Comparison of ENCODE assay signal across 22 cellular contexts in genomic region chr14:72682188-72682587, GRCh38.
A peak's percentile ranks its signal among the peaks of the same experiment; 100 is the strongest.
DNase-seq lines count a peak whose midpoint lies in the region; ATAC-seq and TF ChIP-seq lines count a peak whose summit lies in the region.
"Had no signal": no experiment of that assay in that cellular context is flagged by ENCODE, and none has a peak within 500 bp of the region (broad histone marks: within the 10 kb centered on the region; RNA-seq: fewer than 3 reads in every experiment).

No MANE protein-coding gene starts in this region.

- H3K4me3 Mint-ChIP-seq in osteocyte (ENCODE audit: unreplicated experiment), result no peak overlapping the region
- H3K4me3 Mint-ChIP-seq: activated CD4-positive, alpha-beta T cell treated with anti-CD3 and anti-CD28 coated beads, Interleukin-2, amount 10 ng/mL, durations not matched to agents 24 days and 14 days; activated naive CD8-positive, alpha-beta T cell treated with anti-CD3 and anti-CD28 coated beads, Interleukin-2, amount 50 U/mL, for 24 hours; activated T-helper 17 cell treated with anti-CD3 and anti-CD28 coated beads, Interleukin-2, amount 50 U/mL, for 72 hours; stimulated activated effector memory CD8-positive, alpha-beta T cell treated with anti-CD3 and anti-CD28 coated beads, Interleukin-12 subunit alpha, Interleukin-12 subunit beta, amount 100 ng/mL, for 72 hours had no signal

- TF ChIP-seq CTCF in osteocyte (IDR thresholded peaks at IDR 0.05), result no peak

- ATAC-seq in GM19023 (IDR thresholded peaks at IDR 0.05; ENCODE audit: unreplicated experiment), result no peak
- ATAC-seq in GM18867 (IDR thresholded peaks at IDR 0.05; ENCODE audit: unreplicated experiment), result no peak
- ATAC-seq: activated naive CD8-positive, alpha-beta T cell treated with anti-CD3 and anti-CD28 coated beads, Interleukin-2, amount 50 U/mL, for 24 hours; activated T-helper 17 cell treated with anti-CD3 and anti-CD28 coated beads, Interleukin-2, amount 50 U/mL, for 72 hours; esophagus mucosa; GM12878; heart left ventricle; Right ventricle myocardium inferior; stimulated activated effector memory CD8-positive, alpha-beta T cell treated with anti-CD3 and anti-CD28 coated beads, Interleukin-12 subunit alpha, Interleukin-12 subunit beta, amount 100 ng/mL, for 72 hours had no signal

- H3K9me3 Mint-ChIP-seq in osteocyte (ENCODE audit: unreplicated experiment), result no peaks in the 10 kb centered on the region
- H3K9me3 Mint-ChIP-seq: activated CD4-positive, alpha-beta T cell treated with anti-CD3 and anti-CD28 coated beads, Interleukin-2, amount 10 ng/mL, durations not matched to agents 24 days and 14 days; activated naive CD8-positive, alpha-beta T cell treated with anti-CD3 and anti-CD28 coated beads, Interleukin-2, amount 50 U/mL, for 24 hours; activated T-helper 17 cell treated with anti-CD3 and anti-CD28 coated beads, Interleukin-2, amount 50 U/mL, for 72 hours; stimulated activated effector memory CD8-positive, alpha-beta T cell treated with anti-CD3 and anti-CD28 coated beads, Interleukin-12 subunit alpha, Interleukin-12 subunit beta, amount 100 ng/mL, for 72 hours had no signal

- no peaks in the 10 kb centered on the region for H3K36me3 Mint-ChIP-seq in osteocyte (ENCODE audit: unreplicated experiment)

- peak overlapping the region; percentile 51 for H3K27ac Mint-ChIP-seq in osteocyte (ENCODE audit: unreplicated experiment)
- H3K27ac Mint-ChIP-seq: activated CD4-positive, alpha-beta T cell treated with anti-CD3 and anti-CD28 coated beads, Interleukin-2, amount 10 ng/mL, durations not matched to agents 24 days and 14 days; activated naive CD8-positive, alpha-beta T cell treated with anti-CD3 and anti-CD28 coated beads, Interleukin-2, amount 50 U/mL, for 24 hours; activated T-helper 17 cell treated with anti-CD3 and anti-CD28 coated beads, Interleukin-2, amount 50 U/mL, for 72 hours; stimulated activated effector memory CD8-positive, alpha-beta T cell treated with anti-CD3 and anti-CD28 coated beads, Interleukin-12 subunit alpha, Interleukin-12 subunit beta, amount 100 ng/mL, for 72 hours had no signal

- no peaks in the 10 kb centered on the region for H3K27me3 Mint-ChIP-seq in osteocyte (ENCODE audit: unreplicated experiment)
- H3K27me3 Mint-ChIP-seq: activated T-helper 17 cell treated with anti-CD3 and anti-CD28 coated beads, Interleukin-2, amount 50 U/mL, for 72 hours had no signal

- peak; percentile 52 for DNase-seq in Daoy (ENCODE audit: low read depth)
- DNase-seq in M059J (ENCODE audit: low read depth), result peak; percentile 37
- DNase-seq in epidermal melanocyte (ENCODE audit: insufficient read length, low spot score), result peak; percentile 37
- no peak for DNase-seq in osteocyte (ENCODE audit: extremely low spot score, unreplicated experiment)
- no peak for DNase-seq in cerebellar cortex (ENCODE audit: low spot score)
- no peak for DNase-seq in GM19240 (ENCODE audit: insufficient read length, low spot score)
- DNase-seq: activated CD4-positive, alpha-beta T cell treated with anti-CD3 and anti-CD28 coated beads, Interleukin-2, amount 10 ng/mL, durations not matched to agents 24 days and 14 days; activated naive CD8-positive, alpha-beta T cell treated with anti-CD3 and anti-CD28 coated beads, Interleukin-2, amount 50 U/mL, for 24 hours; caudate nucleus; COR-L47; heart left ventricle; KG1; NCI-H2107; NCI-H69; stimulated activated CD4-positive, alpha-beta T cell treated with anti-CD3 and anti-CD28 coated beads, Interleukin-15, amount 100 ng/mL, for 24 hours had no signal

- peaks cover 32% of the 10 kb centered on the region for H3K4me1 Mint-ChIP-seq in osteocyte (ENCODE audit: unreplicated experiment)
- H3K4me1 Mint-ChIP-seq: activated naive CD8-positive, alpha-beta T cell treated with anti-CD3 and anti-CD28 coated beads, Interleukin-2, amount 50 U/mL, for 24 hours; activated T-helper 17 cell treated with anti-CD3 and anti-CD28 coated beads, Interleukin-2, amount 50 U/mL, for 72 hours; stimulated activated effector memory CD8-positive, alpha-beta T cell treated with anti-CD3 and anti-CD28 coated beads, Interleukin-12 subunit alpha, Interleukin-12 subunit beta, amount 100 ng/mL, for 72 hours had no signal

Comparison
In these comparisons a context has a peak if more than half of its experiments do, and no peak if none do; other contexts are left out.
1. DNase-seq: peak in Daoy (single experiment), M059J (single experiment) and epidermal melanocyte (single experiment); none in osteocyte (single experiment), cerebellar cortex (single experiment) and GM19240 (single experiment).